ENCODE assay signal across 2 cellular contexts in genomic region chr2:51638811-51639210, GRCh38.
TF ChIP-seq lines count a peak whose summit lies in the region.

No MANE protein-coding gene starts in this region.

TF ChIP-seq in IMR-90, 13 proteins besides CTCF, POLR2A, EP300 and RAD21:
- TF ChIP-seq MAFK (IDR thresholded peaks at IDR 0.05; ENCODE audit: low read depth, low read length) (no peak), CHD1 (IDR thresholded peaks at IDR 0.05; ENCODE audit: low read depth, low read length) (no peak), RCOR1 (IDR thresholded peaks at IDR 0.05; ENCODE audit: insufficient replicate concordance, low read length) (no peak), RFX5 (IDR thresholded peaks at IDR 0.05; ENCODE audit: low read depth, low read length) (no peak), SMC3 (IDR thresholded peaks at IDR 0.05; ENCODE audit: low read depth, low read length) (no peak), CEBPB (IDR thresholded peaks at IDR 0.05; ENCODE audit: low read depth, low read length) (no peak), USF2 (IDR thresholded peaks at IDR 0.05; ENCODE audit: low read depth, low read length) (no peak), BHLHE40 (IDR thresholded peaks at IDR 0.05; ENCODE audit: low read depth, low read length) (no peak), FOS (IDR thresholded peaks at IDR 0.05; ENCODE audit: low read depth, low read length) (no peak), MXI1 (IDR thresholded peaks at IDR 0.05; ENCODE audit: borderline replicate concordance, low read depth, low read length) (no peak), MAZ (IDR thresholded peaks at IDR 0.05; ENCODE audit: borderline replicate concordance, low read depth, low read length) (no peak), NFE2L2 (IDR thresholded peaks at IDR 0.05; ENCODE audit: low read depth, low read length) (no peak), ELK1 (IDR thresholded peaks at IDR 0.05; ENCODE audit: borderline replicate concordance, low read depth, low read length) (no peak)

TF ChIP-seq in H1, 55 proteins besides CTCF, POLR2A, EP300 and RAD21:
- TF ChIP-seq RBBP5 (IDR thresholded peaks at IDR 0.05; ENCODE audit: borderline replicate concordance, low read depth, low read length) (no peak), ASH2L (IDR thresholded peaks at IDR 0.05; ENCODE audit: low read length) (no peak), POU5F1 (IDR thresholded peaks at IDR 0.05; ENCODE audit: low read depth, low read length) (no peak), RXRA (IDR thresholded peaks at IDR 0.05; ENCODE audit: insufficient read depth, low read depth, low read length) (no peak), TAF1 (IDR thresholded peaks at IDR 0.05; ENCODE audit: low read depth, low read length) (no peak), CREB1 (IDR thresholded peaks at IDR 0.05) (no peak), BACH1 (IDR thresholded peaks at IDR 0.05; ENCODE audit: low read length) (no peak), SRF (IDR thresholded peaks at IDR 0.05; ENCODE audit: low read depth, low read length) (no peak)
